1 cellular context compared by ENCODE assay signal in the genomic region with DNA sequence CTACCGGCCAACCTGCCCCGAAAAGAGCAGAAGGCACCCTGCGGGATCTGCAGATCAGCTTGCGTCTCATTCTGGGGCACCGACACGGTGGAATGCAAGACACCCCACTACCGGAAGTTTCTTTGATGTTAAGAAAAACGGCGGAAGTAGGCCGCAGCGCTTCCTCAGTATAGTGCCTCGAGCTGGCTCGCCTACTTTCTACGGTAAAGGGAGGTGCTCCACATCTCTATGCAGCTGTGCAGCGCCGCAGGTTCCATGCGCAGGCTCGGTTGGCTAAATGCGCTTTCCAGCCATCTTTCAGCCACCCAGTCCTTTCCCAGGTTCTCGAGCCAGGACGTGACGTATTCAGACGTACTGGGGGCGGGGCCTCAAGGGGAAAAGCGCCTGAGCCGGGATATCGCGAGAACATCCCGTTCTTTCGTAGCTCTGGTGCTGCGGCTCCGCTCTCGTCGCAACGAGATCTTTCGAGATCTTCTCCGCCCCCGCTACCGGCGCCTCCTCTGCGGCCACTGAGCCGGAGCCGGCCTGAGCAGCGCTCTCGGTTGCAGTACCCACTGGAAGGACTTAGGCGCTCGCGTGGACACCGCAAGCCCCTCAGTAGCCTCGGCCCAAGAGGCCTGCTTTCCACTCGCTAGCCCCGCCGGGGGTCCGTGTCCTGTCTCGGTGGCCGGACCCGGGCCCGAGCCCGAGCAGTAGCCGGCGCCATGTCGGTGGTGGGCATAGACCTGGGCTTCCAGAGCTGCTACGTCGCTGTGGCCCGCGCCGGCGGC.
A peak's percentile ranks its signal among the peaks of the same experiment; 100 is the strongest.
TF ChIP-seq lines count a peak whose summit lies in the region.

A gene (plus strand): TSS at position 467 of the 770 bp plus-strand sequence. CDS start 238 bp downstream, at position 705.

TF ChIP-seq in HepG2, 621 proteins besides CTCF, POLR2A, EP300 and RAD21 (continued from another document and continues in another):
- TF ChIP-seq, protein P1, sequence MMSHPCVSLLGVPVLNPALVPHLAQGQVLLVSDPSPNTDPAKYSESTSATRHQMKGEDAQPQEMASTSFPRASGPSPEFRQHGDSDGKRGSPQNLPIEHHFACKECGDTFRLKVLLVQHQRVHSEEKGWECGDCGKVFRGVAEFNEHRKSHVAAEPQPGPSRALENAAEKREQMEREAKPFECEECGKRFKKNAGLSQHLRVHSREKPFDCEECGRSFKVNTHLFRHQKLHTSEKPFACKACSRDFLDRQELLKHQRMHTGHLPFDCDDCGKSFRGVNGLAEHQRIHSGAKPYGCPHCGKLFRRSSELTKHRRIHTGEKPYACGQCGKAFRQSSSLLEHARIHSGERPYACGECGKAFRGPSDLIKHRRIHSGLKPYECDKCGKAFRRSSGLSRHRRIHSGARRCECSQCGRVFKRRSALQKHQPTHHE (CRISPR knock-in tag; IDR thresholded peaks at IDR 0.05; ENCODE audit: borderline replicate concordance), result peak; percentile 79
- TF ChIP-seq ZNF143 (CRISPR knock-in tag; IDR thresholded peaks at IDR 0.05) (peak; percentile 71), MAFK (conservative IDR thresholded peaks at IDR 0.05 in 1 of 2, IDR thresholded peaks at IDR 0.05 in 1 of 2; ENCODE audit: low read length in 2 of 2) (no peak), TCF12 (IDR thresholded peaks at IDR 0.05) (no peak), TCF12 (CRISPR knock-in tag; IDR thresholded peaks at IDR 0.05) (peak; percentile 46; the same call in 1 of the 2 replicates), PPARG (CRISPR knock-in tag; conservative IDR thresholded peaks at IDR 0.05) (0 out of 2 replicates have a peak, but pooled peaks have one; percentile 29), KLF12 (CRISPR knock-in tag; IDR thresholded peaks at IDR 0.05; ENCODE audit: borderline replicate concordance) (peak; percentile 68; the same call in 1 of the 2 replicates), RXRA (CRISPR knock-in tag; IDR thresholded peaks at IDR 0.05) (peak; percentile 29; the same call in 1 of the 2 replicates), DNMT1 (CRISPR knock-in tag; IDR thresholded peaks at IDR 0.05) (no peak; the same call in 1 of the 2 replicates), SRF (IDR thresholded peaks at IDR 0.05; ENCODE audit: low read depth, low read length) (no peak), ZNF564 (CRISPR knock-in tag; IDR thresholded peaks at IDR 0.05) (peak; percentile 76; the same call in 1 of the 2 replicates), ZIK1 (CRISPR knock-in tag; IDR thresholded peaks at IDR 0.05; ENCODE audit: borderline replicate concordance, low read depth) (no peak; the same call in 1 of the 2 replicates), ZNF251 (CRISPR knock-in tag; IDR thresholded peaks at IDR 0.05) (no peak), IKZF1 (IDR thresholded peaks at IDR 0.05) (no peak), ZNF792 (CRISPR knock-in tag; IDR thresholded peaks at IDR 0.05) (peak; percentile 68; the same call in 1 of the 2 replicates), THAP11 (CRISPR knock-in tag; IDR thresholded peaks at IDR 0.05) (peak; percentile 86), SNAI1 (CRISPR knock-in tag; IDR thresholded peaks at IDR 0.05; ENCODE audit: borderline replicate concordance) (peak; percentile 95), ZNF550 (CRISPR knock-in tag; IDR thresholded peaks at IDR 0.05; ENCODE audit: borderline replicate concordance) (no peak), TGIF2 (CRISPR knock-in tag; IDR thresholded peaks at IDR 0.05) (no peak), EEA1 (CRISPR knock-in tag; IDR thresholded peaks at IDR 0.05; ENCODE audit: borderline replicate concordance) (no peak; the same call in 1 of the 2 replicates), ZNF121 (CRISPR knock-in tag; IDR thresholded peaks at IDR 0.05) (no peak), ZNF451 (CRISPR knock-in tag; IDR thresholded peaks at IDR 0.05) (peak; percentile 61), BHLHE40 (IDR thresholded peaks at IDR 0.05; ENCODE audit: low read length) (no peak), MXD4 (CRISPR knock-in tag; IDR thresholded peaks at IDR 0.05) (no peak), ADNP (CRISPR knock-in tag; IDR thresholded peaks at IDR 0.05) (no peak), ZBTB38 (CRISPR knock-in tag; IDR thresholded peaks at IDR 0.05) (no peak; the same call in 1 of the 2 replicates), ZFP36L2 (CRISPR knock-in tag; IDR thresholded peaks at IDR 0.05) (no peak), PHF21A (CRISPR knock-in tag; IDR thresholded peaks at IDR 0.05) (no peak; the same call in 1 of the 2 replicates), ZSCAN25 (CRISPR knock-in tag; IDR thresholded peaks at IDR 0.05) (peak; percentile 84), ZSCAN21 (CRISPR knock-in tag; IDR thresholded peaks at IDR 0.05; ENCODE audit: borderline replicate concordance) (peak; percentile 87), ZNF431 (CRISPR knock-in tag; IDR thresholded peaks at IDR 0.05; ENCODE audit: borderline replicate concordance, low read depth) (peak; percentile 54; the same call in 1 of the 2 replicates), FLYWCH1 (CRISPR knock-in tag; IDR thresholded peaks at IDR 0.05) (no peak), TEAD2 (CRISPR knock-in tag; IDR thresholded peaks at IDR 0.05) (peak; percentile 73; the same call in 1 of the 2 replicates)
- TF ChIP-seq, protein P2, sequence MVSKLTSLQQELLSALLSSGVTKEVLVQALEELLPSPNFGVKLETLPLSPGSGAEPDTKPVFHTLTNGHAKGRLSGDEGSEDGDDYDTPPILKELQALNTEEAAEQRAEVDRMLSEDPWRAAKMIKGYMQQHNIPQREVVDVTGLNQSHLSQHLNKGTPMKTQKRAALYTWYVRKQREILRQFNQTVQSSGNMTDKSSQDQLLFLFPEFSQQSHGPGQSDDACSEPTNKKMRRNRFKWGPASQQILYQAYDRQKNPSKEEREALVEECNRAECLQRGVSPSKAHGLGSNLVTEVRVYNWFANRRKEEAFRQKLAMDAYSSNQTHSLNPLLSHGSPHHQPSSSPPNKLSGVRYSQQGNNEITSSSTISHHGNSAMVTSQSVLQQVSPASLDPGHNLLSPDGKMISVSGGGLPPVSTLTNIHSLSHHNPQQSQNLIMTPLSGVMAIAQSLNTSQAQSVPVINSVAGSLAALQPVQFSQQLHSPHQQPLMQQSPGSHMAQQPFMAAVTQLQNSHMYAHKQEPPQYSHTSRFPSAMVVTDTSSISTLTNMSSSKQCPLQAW (CRISPR knock-in tag; IDR thresholded peaks at IDR 0.05), result peak; percentile 85
- TF ChIP-seq, protein P3, sequence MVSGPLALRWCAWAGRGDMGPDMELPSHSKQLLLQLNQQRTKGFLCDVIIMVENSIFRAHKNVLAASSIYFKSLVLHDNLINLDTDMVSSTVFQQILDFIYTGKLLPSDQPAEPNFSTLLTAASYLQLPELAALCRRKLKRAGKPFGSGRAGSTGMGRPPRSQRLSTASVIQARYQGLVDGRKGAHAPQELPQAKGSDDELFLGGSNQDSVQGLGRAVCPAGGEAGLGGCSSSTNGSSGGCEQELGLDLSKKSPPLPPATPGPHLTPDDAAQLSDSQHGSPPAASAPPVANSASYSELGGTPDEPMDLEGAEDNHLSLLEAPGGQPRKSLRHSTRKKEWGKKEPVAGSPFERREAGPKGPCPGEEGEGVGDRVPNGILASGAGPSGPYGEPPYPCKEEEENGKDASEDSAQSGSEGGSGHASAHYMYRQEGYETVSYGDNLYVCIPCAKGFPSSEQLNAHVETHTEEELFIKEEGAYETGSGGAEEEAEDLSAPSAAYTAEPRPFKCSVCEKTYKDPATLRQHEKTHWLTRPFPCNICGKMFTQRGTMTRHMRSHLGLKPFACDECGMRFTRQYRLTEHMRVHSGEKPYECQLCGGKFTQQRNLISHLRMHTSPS (CRISPR knock-in tag; IDR thresholded peaks at IDR 0.05; ENCODE audit: low read depth), result no peak
- TF ChIP-seq, protein P4, sequence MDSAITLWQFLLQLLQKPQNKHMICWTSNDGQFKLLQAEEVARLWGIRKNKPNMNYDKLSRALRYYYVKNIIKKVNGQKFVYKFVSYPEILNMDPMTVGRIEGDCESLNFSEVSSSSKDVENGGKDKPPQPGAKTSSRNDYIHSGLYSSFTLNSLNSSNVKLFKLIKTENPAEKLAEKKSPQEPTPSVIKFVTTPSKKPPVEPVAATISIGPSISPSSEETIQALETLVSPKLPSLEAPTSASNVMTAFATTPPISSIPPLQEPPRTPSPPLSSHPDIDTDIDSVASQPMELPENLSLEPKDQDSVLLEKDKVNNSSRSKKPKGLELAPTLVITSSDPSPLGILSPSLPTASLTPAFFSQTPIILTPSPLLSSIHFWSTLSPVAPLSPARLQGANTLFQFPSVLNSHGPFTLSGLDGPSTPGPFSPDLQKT (CRISPR knock-in tag; IDR thresholded peaks at IDR 0.05; ENCODE audit: borderline replicate concordance), result no peak
- TF ChIP-seq, protein P5, sequence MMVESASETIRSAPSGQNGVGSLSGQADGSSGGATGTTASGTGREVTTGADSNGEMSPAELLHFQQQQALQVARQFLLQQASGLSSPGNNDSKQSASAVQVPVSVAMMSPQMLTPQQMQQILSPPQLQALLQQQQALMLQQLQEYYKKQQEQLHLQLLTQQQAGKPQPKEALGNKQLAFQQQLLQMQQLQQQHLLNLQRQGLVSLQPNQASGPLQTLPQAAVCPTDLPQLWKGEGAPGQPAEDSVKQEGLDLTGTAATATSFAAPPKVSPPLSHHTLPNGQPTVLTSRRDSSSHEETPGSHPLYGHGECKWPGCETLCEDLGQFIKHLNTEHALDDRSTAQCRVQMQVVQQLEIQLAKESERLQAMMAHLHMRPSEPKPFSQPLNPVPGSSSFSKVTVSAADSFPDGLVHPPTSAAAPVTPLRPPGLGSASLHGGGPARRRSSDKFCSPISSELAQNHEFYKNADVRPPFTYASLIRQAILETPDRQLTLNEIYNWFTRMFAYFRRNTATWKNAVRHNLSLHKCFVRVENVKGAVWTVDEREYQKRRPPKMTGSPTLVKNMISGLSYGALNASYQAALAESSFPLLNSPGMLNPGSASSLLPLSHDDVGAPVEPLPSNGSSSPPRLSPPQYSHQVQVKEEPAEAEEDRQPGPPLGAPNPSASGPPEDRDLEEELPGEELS (CRISPR knock-in tag; IDR thresholded peaks at IDR 0.05), result 0 out of 2 replicates have a peak, but pooled peaks have one; percentile 18
- TF ChIP-seq, protein P6, sequence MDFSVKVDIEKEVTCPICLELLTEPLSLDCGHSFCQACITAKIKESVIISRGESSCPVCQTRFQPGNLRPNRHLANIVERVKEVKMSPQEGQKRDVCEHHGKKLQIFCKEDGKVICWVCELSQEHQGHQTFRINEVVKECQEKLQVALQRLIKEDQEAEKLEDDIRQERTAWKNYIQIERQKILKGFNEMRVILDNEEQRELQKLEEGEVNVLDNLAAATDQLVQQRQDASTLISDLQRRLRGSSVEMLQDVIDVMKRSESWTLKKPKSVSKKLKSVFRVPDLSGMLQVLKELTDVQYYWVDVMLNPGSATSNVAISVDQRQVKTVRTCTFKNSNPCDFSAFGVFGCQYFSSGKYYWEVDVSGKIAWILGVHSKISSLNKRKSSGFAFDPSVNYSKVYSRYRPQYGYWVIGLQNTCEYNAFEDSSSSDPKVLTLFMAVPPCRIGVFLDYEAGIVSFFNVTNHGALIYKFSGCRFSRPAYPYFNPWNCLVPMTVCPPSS (IDR thresholded peaks at IDR 0.05), result no peak
- TF ChIP-seq, protein P7, sequence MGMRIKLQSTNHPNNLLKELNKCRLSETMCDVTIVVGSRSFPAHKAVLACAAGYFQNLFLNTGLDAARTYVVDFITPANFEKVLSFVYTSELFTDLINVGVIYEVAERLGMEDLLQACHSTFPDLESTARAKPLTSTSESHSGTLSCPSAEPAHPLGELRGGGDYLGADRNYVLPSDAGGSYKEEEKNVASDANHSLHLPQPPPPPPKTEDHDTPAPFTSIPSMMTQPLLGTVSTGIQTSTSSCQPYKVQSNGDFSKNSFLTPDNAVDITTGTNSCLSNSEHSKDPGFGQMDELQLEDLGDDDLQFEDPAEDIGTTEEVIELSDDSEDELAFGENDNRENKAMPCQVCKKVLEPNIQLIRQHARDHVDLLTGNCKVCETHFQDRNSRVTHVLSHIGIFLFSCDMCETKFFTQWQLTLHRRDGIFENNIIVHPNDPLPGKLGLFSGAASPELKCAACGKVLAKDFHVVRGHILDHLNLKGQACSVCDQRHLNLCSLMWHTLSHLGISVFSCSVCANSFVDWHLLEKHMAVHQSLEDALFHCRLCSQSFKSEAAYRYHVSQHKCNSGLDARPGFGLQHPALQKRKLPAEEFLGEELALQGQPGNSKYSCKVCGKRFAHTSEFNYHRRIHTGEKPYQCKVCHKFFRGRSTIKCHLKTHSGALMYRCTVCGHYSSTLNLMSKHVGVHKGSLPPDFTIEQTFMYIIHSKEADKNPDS (CRISPR knock-in tag; IDR thresholded peaks at IDR 0.05), result peak; percentile 60; the same call in 1 of the 2 replicates
- TF ChIP-seq, protein P8, sequence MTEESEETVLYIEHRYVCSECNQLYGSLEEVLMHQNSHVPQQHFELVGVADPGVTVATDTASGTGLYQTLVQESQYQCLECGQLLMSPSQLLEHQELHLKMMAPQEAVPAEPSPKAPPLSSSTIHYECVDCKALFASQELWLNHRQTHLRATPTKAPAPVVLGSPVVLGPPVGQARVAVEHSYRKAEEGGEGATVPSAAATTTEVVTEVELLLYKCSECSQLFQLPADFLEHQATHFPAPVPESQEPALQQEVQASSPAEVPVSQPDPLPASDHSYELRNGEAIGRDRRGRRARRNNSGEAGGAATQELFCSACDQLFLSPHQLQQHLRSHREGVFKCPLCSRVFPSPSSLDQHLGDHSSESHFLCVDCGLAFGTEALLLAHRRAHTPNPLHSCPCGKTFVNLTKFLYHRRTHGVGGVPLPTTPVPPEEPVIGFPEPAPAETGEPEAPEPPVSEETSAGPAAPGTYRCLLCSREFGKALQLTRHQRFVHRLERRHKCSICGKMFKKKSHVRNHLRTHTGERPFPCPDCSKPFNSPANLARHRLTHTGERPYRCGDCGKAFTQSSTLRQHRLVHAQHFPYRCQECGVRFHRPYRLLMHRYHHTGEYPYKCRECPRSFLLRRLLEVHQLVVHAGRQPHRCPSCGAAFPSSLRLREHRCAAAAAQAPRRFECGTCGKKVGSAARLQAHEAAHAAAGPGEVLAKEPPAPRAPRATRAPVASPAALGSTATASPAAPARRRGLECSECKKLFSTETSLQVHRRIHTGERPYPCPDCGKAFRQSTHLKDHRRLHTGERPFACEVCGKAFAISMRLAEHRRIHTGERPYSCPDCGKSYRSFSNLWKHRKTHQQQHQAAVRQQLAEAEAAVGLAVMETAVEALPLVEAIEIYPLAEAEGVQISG (CRISPR knock-in tag; IDR thresholded peaks at IDR 0.05), result peak; percentile 68
- TF ChIP-seq, protein P9, sequence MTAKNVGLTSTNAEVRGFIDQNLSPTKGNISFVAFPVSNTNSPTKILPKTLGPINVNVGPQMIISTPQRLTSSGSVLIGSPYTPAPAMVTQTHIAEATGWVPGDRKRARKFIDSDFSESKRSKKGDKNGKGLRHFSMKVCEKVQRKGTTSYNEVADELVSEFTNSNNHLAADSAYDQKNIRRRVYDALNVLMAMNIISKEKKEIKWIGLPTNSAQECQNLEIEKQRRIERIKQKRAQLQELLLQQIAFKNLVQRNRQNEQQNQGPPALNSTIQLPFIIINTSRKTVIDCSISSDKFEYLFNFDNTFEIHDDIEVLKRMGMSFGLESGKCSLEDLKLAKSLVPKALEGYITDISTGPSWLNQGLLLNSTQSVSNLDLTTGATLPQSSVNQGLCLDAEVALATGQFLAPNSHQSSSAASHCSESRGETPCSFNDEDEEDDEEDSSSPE (CRISPR knock-in tag; IDR thresholded peaks at IDR 0.05), result no peak
- TF ChIP-seq, protein P10, sequence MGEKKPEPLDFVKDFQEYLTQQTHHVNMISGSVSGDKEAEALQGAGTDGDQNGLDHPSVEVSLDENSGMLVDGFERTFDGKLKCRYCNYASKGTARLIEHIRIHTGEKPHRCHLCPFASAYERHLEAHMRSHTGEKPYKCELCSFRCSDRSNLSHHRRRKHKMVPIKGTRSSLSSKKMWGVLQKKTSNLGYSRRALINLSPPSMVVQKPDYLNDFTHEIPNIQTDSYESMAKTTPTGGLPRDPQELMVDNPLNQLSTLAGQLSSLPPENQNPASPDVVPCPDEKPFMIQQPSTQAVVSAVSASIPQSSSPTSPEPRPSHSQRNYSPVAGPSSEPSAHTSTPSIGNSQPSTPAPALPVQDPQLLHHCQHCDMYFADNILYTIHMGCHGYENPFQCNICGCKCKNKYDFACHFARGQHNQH (CRISPR knock-in tag; IDR thresholded peaks at IDR 0.05), result peak; percentile 21
